In the genomic region with DNA sequence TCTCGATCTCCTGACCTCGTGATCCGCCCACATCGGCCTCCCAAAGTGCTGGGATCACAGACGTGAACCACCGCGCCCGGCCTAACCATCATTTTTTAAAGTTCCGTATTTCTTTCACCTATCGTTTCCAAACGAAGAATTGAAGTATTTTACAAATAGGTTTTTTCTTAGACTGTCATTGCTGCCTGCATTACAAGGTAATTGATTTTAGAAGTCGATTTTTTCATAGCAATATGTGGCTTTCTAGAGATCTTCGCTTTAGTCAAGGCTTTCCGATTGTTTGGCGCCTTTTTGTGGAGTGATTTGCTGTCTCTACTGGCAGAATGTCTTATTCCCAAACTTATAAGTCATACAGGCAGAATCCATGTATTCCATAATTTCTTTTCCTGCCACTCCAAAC, we compare ENCODE assay signal across 11 cellular contexts.
"Had no signal": no experiment of that assay in that cellular context is flagged by ENCODE, and none has a peak within 500 bp of the region (broad histone marks: within the 10 kb centered on the region; RNA-seq: fewer than 3 reads in every experiment).

No MANE protein-coding gene starts in this region.

- H3K36me3 ChIP-seq: HAP-1 had no signal

- H3K9me3 ChIP-seq: HAP-1 had no signal

- H3K27ac ChIP-seq: GM23248 had no signal

- DNase-seq: GM23248, GOT3, H7, H9, HCEC 1CT, HFFc6 had no signal

- H3K4me1 ChIP-seq: HAP-1 had no signal

- FAIRE-seq: H1, H54 had no signal

- H3K9ac ChIP-seq: GM23248 had no signal

- H3K4me3 ChIP-seq: GM23248, GM23338, HAP-1 had no signal

- ATAC-seq: GM23338, HCT116 had no signal

- H3K4me2 ChIP-seq: GM23338 had no signal
